Comparison of ENCODE assay signal across 12 cellular contexts in genomic region chr4:122131562-122132157, GRCh38. TPM values are rescaled to one million over a fixed set of nuclear protein-coding genes. Genes with fewer than 3 reads are reported as not detected.
DNase-seq lines count a peak whose midpoint lies in the region; ATAC-seq and TF ChIP-seq lines count a peak whose summit lies in the region.
"Had no signal": no experiment of that assay in that cellular context is flagged by ENCODE, and none has a peak within 500 bp of the region (broad histone marks: within the 10 kb centered on the region; RNA-seq: fewer than 3 reads in every experiment).

No MANE protein-coding gene starts in this region.

- peak overlapping the region; percentile 90 for H2AFZ ChIP-seq in GM23338
- H2AFZ ChIP-seq in OCI-LY3 (ENCODE audit: low read depth, low read length), result peak overlapping the region; percentile 67

- no peak overlapping the region for H3K4me3 Mint-ChIP-seq in GM23338
- peak overlapping the region in 9 of 10 donors; percentile 15 to 60 (median 44) for H3K4me3 Mint-ChIP-seq in naive thymus-derived CD4-positive, alpha-beta T cell

- H3K9me2 ChIP-seq in GM23338 (ENCODE audit: insufficient read depth), result no peaks in the 10 kb centered on the region

- H3K36me3 ChIP-seq in GM23338 (ENCODE audit: insufficient read depth) (no peaks in the 10 kb centered on the region), OCI-LY3 (replicated peaks; ENCODE audit: low read depth, low read length) (no peaks in the 10 kb centered on the region)
- H3K36me3 ChIP-seq in naive thymus-derived CD4-positive, alpha-beta T cell (ENCODE audit: control insufficient read depth in 2 of 3, insufficient read depth in 3 of 3, low read length in 3 of 3), result no peaks in the 10 kb centered on the region
- H3K36me3 ChIP-seq: right lobe of liver, suprapubic skin had no signal

- ATAC-seq in GM18870 (IDR thresholded peaks at IDR 0.05; ENCODE audit: unreplicated experiment) (peak; percentile 67), GM23338 (no peak), GM21381 (IDR thresholded peaks at IDR 0.05; ENCODE audit: unreplicated experiment) (no peak)
- ATAC-seq in naive thymus-derived CD4-positive, alpha-beta T cell, result peak; percentile 69
- ATAC-seq: right lobe of liver had no signal

- CTCF ChIA-PET in naive thymus-derived CD4-positive, alpha-beta T cell (lab: Charles Lee), result interaction anchor here (0.9 kb wide), 1 partner anchor 17 kb away, joined by 3 read pairs; no protein-coding TSS in a partner anchor

- no peaks in the 10 kb centered on the region for H3K36me3 Mint-ChIP-seq in GM23338 (ENCODE audit: low read depth)
- peaks cover 0 to 32% (median 12%) of the 10 kb centered on the region in 5 donors for H3K36me3 Mint-ChIP-seq in naive thymus-derived CD4-positive, alpha-beta T cell

- H3K9me3 ChIP-seq in OCI-LY3 (ENCODE audit: insufficient read depth, low read length), result no peaks in the 10 kb centered on the region
- H3K9me3 ChIP-seq in naive thymus-derived CD4-positive, alpha-beta T cell (ENCODE audit: control insufficient read depth in 2 of 3, low read length in 3 of 3), result no peaks in the 10 kb centered on the region
- H3K9me3 ChIP-seq: right lobe of liver, suprapubic skin had no signal

- no peaks in the 10 kb centered on the region for H3K9me3 Mint-ChIP-seq in GM23338
- H3K9me3 Mint-ChIP-seq in naive thymus-derived CD4-positive, alpha-beta T cell, result peaks cover 0 to 22% (median 6%) of the 10 kb centered on the region in 11 donors

- no peak overlapping the region for H3K9ac ChIP-seq in OCI-LY3 (ENCODE audit: low read length)

- DNase-seq in GM23338 (ENCODE audit: low spot score) (no peak), C1 segment of cervical spinal cord (lab: John Stamatoyannopoulos, UW) (no peak), midbrain (lab: John Stamatoyannopoulos, UW) (no peak)
- peak in 6 of 9 donors; percentile 37 to 64 (median 58) for DNase-seq in naive thymus-derived CD4-positive, alpha-beta T cell
- DNase-seq: activated CD4-positive, alpha-beta T cell treated with anti-CD3 and anti-CD28 coated beads, Interleukin-2, amount 50 U/mL, for 4 hours; kidney glomerular epithelial cell; right lobe of liver; SW 1271 had no signal

- H3K4me1 Mint-ChIP-seq in GM23338, result no peaks in the 10 kb centered on the region
- H3K4me1 Mint-ChIP-seq in naive thymus-derived CD4-positive, alpha-beta T cell, result peaks cover 10 to 34% (median 24%) of the 10 kb centered on the region in 7 donors

- no peaks in the 10 kb centered on the region for H3F3A ChIP-seq in GM23338 (replicated peaks; ENCODE audit: low read depth)

- H3K4me3 ChIP-seq in GM23338, result no peak overlapping the region
- H3K4me3 ChIP-seq in OCI-LY3 (ENCODE audit: low read length), result no peak overlapping the region
- peak overlapping the region; percentile 25 for H3K4me3 ChIP-seq in naive thymus-derived CD4-positive, alpha-beta T cell (ENCODE audit: low read length)
- H3K4me3 ChIP-seq: right lobe of liver, suprapubic skin had no signal

- no peak overlapping the region for H3K4me2 ChIP-seq in GM23338
- H3K4me2 ChIP-seq in OCI-LY3 (ENCODE audit: low read length), result no peak overlapping the region

- H3K27ac ChIP-seq in GM23338 (ENCODE audit: low read depth), result no peak overlapping the region
- no peak overlapping the region for H3K27ac ChIP-seq in OCI-LY3 (ENCODE audit: low read length)
- H3K27ac ChIP-seq in naive thymus-derived CD4-positive, alpha-beta T cell (ENCODE audit: low read depth, low read length), result peak overlapping the region; percentile 46
- H3K27ac ChIP-seq: right lobe of liver, suprapubic skin had no signal

- H3K27me3 ChIP-seq in GM23338 (ENCODE audit: insufficient read depth) (no peaks in the 10 kb centered on the region), OCI-LY3 (ENCODE audit: low read depth, low read length) (no peaks in the 10 kb centered on the region)
- no peaks in the 10 kb centered on the region for H3K27me3 ChIP-seq in naive thymus-derived CD4-positive, alpha-beta T cell (ENCODE audit: control insufficient read depth in 2 of 2, insufficient read depth in 2 of 2, low read length in 2 of 2)
- H3K27me3 ChIP-seq: right lobe of liver, suprapubic skin had no signal

- no peaks in the 10 kb centered on the region for H3K4me1 ChIP-seq in GM23338 (ENCODE audit: insufficient read depth)
- H3K4me1 ChIP-seq in OCI-LY3 (ENCODE audit: low read length), result no peaks in the 10 kb centered on the region
- peaks cover 10 to 14% of the 10 kb centered on the region in 2 donors for H3K4me1 ChIP-seq in naive thymus-derived CD4-positive, alpha-beta T cell (ENCODE audit: control insufficient read depth in 2 of 2, insufficient read depth in 2 of 2, low read length in 2 of 2)
- H3K4me1 ChIP-seq: right lobe of liver, suprapubic skin had no signal

- H4K20me1 ChIP-seq in GM23338 (replicated peaks; ENCODE audit: insufficient read depth) (no peaks in the 10 kb centered on the region), OCI-LY3 (ENCODE audit: insufficient read depth, low read length) (no peaks in the 10 kb centered on the region)

- H3K79me2 ChIP-seq in GM23338 (replicated peaks; ENCODE audit: insufficient read depth) (no peaks in the 10 kb centered on the region), OCI-LY3 (ENCODE audit: low read length) (no peaks in the 10 kb centered on the region)

- POLR2A ChIA-PET in naive thymus-derived CD4-positive, alpha-beta T cell (lab: Charles Lee), result interaction anchor here (0.6 to 2.7 kb wide), 5 partner anchors 8 to 176 kb away, joined by 3 to 19 read pairs (median 4); partner anchors contain the start of gene BLTP1

- H3K27me3 Mint-ChIP-seq in GM23338 (ENCODE audit: insufficient read depth, low read depth, poor library complexity), result no peaks in the 10 kb centered on the region
- no peaks in the 10 kb centered on the region for H3K27me3 Mint-ChIP-seq in naive thymus-derived CD4-positive, alpha-beta T cell

- TF ChIP-seq CTCF in GM23338 (conservative IDR thresholded peaks at IDR 0.05; ENCODE audit: low read depth in 2 of 2) (no peak), OCI-LY3 (IDR thresholded peaks at IDR 0.05; ENCODE audit: low read depth, low read length) (no peak)

- H3K27ac Mint-ChIP-seq in GM23338, result no peak overlapping the region
- peak overlapping the region; percentile 50 to 97 (median 85) for H3K27ac Mint-ChIP-seq in naive thymus-derived CD4-positive, alpha-beta T cell

- intact Hi-C loops in naive thymus-derived CD4-positive, alpha-beta T cell (cut with micrococcal nuclease), result loop anchor here (1.0 to 5.0 kb wide), 3 partner anchors 20 to 446 kb away; partner anchors contain the start of gene BLTP1 (in 1 of the 2)

TF ChIP-seq in GM23338, 12 proteins besides CTCF, POLR2A, EP300 and RAD21 (continues in another document):
- no peak for TF ChIP-seq STAT1 (IDR thresholded peaks at IDR 0.05; ENCODE audit: unreplicated experiment)
- TF ChIP-seq POLR2AphosphoS5 (IDR thresholded peaks at IDR 0.05; ENCODE audit: low read depth), result no peak
- no peak for TF ChIP-seq ZNF114 (CRISPR knock-in tag; IDR thresholded peaks at IDR 0.05)
- TF ChIP-seq, protein P1, sequence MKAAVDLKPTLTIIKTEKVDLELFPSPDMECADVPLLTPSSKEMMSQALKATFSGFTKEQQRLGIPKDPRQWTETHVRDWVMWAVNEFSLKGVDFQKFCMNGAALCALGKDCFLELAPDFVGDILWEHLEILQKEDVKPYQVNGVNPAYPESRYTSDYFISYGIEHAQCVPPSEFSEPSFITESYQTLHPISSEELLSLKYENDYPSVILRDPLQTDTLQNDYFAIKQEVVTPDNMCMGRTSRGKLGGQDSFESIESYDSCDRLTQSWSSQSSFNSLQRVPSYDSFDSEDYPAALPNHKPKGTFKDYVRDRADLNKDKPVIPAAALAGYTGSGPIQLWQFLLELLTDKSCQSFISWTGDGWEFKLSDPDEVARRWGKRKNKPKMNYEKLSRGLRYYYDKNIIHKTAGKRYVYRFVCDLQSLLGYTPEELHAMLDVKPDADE (IDR thresholded peaks at IDR 0.05), result no peak
- no peak for TF ChIP-seq EZH2phosphoT487 (IDR thresholded peaks at IDR 0.05; ENCODE audit: unreplicated experiment)

RNA-seq across cellular contexts. Expression of gene BLTP1, which starts 20.5 kb away (rescaled TPM):
- 62.5 and 70.3 TPM in 2 replicates for total RNA-seq in GM23338 (2014; rRNA removed; shearing (Covaris generic))
- 9.7 and 12.9 TPM in 2 replicates for polyA plus RNA-seq in GM23338 (2016; fragmentation: Nextera tagmentation; extraction: Ambion mirVana)
- total RNA-seq in naive thymus-derived CD4-positive, alpha-beta T cell, result 10 to 100 TPM; 45.9 to 86.6 (median 72.8) TPM
- polyA plus RNA-seq in naive thymus-derived CD4-positive, alpha-beta T cell, result 1 to 10 TPM; 6.8 to 7.3 TPM

Comparison
In these comparisons a context has a peak if more than half of its experiments do, and no peak if none do; other contexts are left out.
1. ATAC-seq: peak in GM18870 (single experiment) and naive thymus-derived CD4-positive, alpha-beta T cell (single experiment); none in GM23338 (single experiment) and GM21381 (single experiment).
2. DNase-seq: peak in naive thymus-derived CD4-positive, alpha-beta T cell (6 of 9); none in GM23338 (single experiment), C1 segment of cervical spinal cord (0 of 14) and midbrain (single experiment).